ENCODE assay signal across 9 cellular contexts in the genomic region with DNA sequence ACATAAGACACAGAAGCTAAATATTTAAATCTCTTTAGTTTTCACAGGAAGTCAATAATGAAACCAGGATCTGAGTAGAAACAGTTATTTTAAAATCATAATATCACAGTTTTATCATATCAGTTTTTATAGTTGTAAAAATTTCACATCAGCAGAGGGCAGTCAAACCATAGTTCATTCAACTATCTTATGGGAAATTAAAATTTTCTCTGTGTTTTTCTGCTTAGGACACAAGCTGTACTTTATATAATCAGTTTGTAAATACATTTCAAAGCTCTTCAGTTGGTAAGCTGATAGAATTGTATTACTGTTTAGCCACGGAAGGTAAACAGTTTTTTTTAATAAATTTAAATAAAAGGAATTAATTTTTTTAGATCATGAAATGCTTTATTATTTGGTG.
DNase-seq lines count a peak whose midpoint lies in the region; ATAC-seq, FAIRE-seq and TF ChIP-seq lines count a peak whose summit lies in the region.
"Had no signal": no experiment of that assay in that cellular context is flagged by ENCODE, and none has a peak within 500 bp of the region (broad histone marks: within the 10 kb centered on the region; RNA-seq: fewer than 3 reads in every experiment).

No MANE protein-coding gene starts in this region.

- intact Hi-C loops in PC-3 (cut with micrococcal nuclease) (loop anchor here (1.0 to 10.0 kb wide), 6 partner anchors 24 to 1198 kb away; partner anchors contain the start of gene SPRY1), endothelial cell of umbilical vein (cut with micrococcal nuclease) (loop anchor here (1.0 to 10.0 kb wide), 9 partner anchors 269 to 1135 kb away; partner anchors contain the start of gene SPRY1)
- intact Hi-C loops in CD8-positive, alpha-beta T cell (cut with DNase I, micrococcal nuclease) = no loop called here
- intact Hi-C loops in CD4-positive, alpha-beta T cell (cut with DNase I, micrococcal nuclease) = no loop called here

- no peaks in the 10 kb centered on the region for H3K79me2 ChIP-seq in PC-3 (ENCODE audit: low read length)
- no peaks in the 10 kb centered on the region for H3K79me2 ChIP-seq in endothelial cell of umbilical vein (ENCODE audit: control insufficient read depth, insufficient read depth, low read length)
- H3K79me2 ChIP-seq in neural cell (replicated peaks; ENCODE audit: insufficient read depth, low read length) = no peaks in the 10 kb centered on the region

- TF ChIP-seq EP300 in neural cell (conservative IDR thresholded peaks at IDR 0.05; ENCODE audit: poor library complexity, severe bottlenecking) = no peak

- H3K27ac ChIP-seq in PC-3 (ENCODE audit: low read length) (no peak overlapping the region), endothelial cell of umbilical vein (ENCODE audit: insufficient read depth, low read depth, low read length) (peak overlapping the region; percentile 65), neural cell (ENCODE audit: low read length) (no peak overlapping the region)
- H3K27ac ChIP-seq in CD8-positive, alpha-beta T cell (ENCODE audit: low read depth, low read length) = no peak overlapping the region
- H3K27ac ChIP-seq in CD4-positive, alpha-beta T cell (ENCODE audit: low read depth, low read length) = no peak overlapping the region

- H3K4me2 ChIP-seq in PC-3 (ENCODE audit: low read length) = no peak overlapping the region
- H3K4me2 ChIP-seq in endothelial cell of umbilical vein (ENCODE audit: insufficient read depth, low read length) = no peak overlapping the region
- no peak overlapping the region for H3K4me2 ChIP-seq in neural cell (ENCODE audit: low read length)

- H3K4me1 ChIP-seq in PC-3 (ENCODE audit: insufficient read depth, low read length) (peaks cover 7% of the 10 kb centered on the region), endothelial cell of umbilical vein (ENCODE audit: control insufficient read depth, extremely low read depth, insufficient read depth, low read length) (peaks cover 19% of the 10 kb centered on the region)
- H3K4me1 ChIP-seq in CD8-positive, alpha-beta T cell (ENCODE audit: insufficient read depth, low read length) = no peaks in the 10 kb centered on the region

- no peaks in the 10 kb centered on the region for H3K9me3 Mint-ChIP-seq in CD8-positive, alpha-beta T cell
- no peaks in the 10 kb centered on the region for H3K9me3 Mint-ChIP-seq in CD4-positive, alpha-beta T cell
- H3K9me3 Mint-ChIP-seq: activated naive CD4-positive, alpha-beta T cell treated with anti-CD3 and anti-CD28 coated beads, Interleukin-2, amount 50 U/mL, for 24 hours had no signal

- no peak for ATAC-seq in PC-3
- ATAC-seq in CD8-positive, alpha-beta T cell = no peak
- ATAC-seq in CD4-positive, alpha-beta T cell (ENCODE audit: poor library complexity) = no peak

- H3K27me3 ChIP-seq in PC-3 (ENCODE audit: low read length) (no peaks in the 10 kb centered on the region), endothelial cell of umbilical vein (ENCODE audit: control insufficient read depth in 2 of 2, insufficient read depth in 2 of 2, low read length in 2 of 2) (no peaks in the 10 kb centered on the region), neural cell (ENCODE audit: insufficient read depth, low read depth, low read length) (no peaks in the 10 kb centered on the region)
- no peaks in the 10 kb centered on the region for H3K27me3 ChIP-seq in CD8-positive, alpha-beta T cell (ENCODE audit: insufficient read depth, low read length)
- H3K27me3 ChIP-seq in CD4-positive, alpha-beta T cell (ENCODE audit: control insufficient read depth, insufficient read depth, low read length) = no peaks in the 10 kb centered on the region

- H3K4me3 Mint-ChIP-seq in CD8-positive, alpha-beta T cell = no peak overlapping the region
- no peak overlapping the region for H3K4me3 Mint-ChIP-seq in CD4-positive, alpha-beta T cell
- H3K4me3 Mint-ChIP-seq: activated naive CD4-positive, alpha-beta T cell treated with anti-CD3 and anti-CD28 coated beads, Interleukin-2, amount 50 U/mL, for 24 hours had no signal

- H3K27ac Mint-ChIP-seq in CD8-positive, alpha-beta T cell = no peak overlapping the region
- H3K27ac Mint-ChIP-seq in CD4-positive, alpha-beta T cell = no peak overlapping the region
- H3K27ac Mint-ChIP-seq: activated naive CD4-positive, alpha-beta T cell treated with anti-CD3 and anti-CD28 coated beads, Interleukin-2, amount 50 U/mL, for 24 hours had no signal

- POLR2A ChIA-PET in PC-3 (lab: Charles Lee; ENCODE audit: unreplicated experiment) = no interaction called here
- POLR2A ChIA-PET in endothelial cell of umbilical vein (lab: Charles Lee) = no interaction called here
- POLR2A ChIA-PET in CD8-positive, alpha-beta T cell (lab: Charles Lee) = no interaction called here
- POLR2A ChIA-PET in CD4-positive, alpha-beta T cell (lab: Charles Lee) = no interaction called here

- TF ChIP-seq CTCF in PC-3 (conservative IDR thresholded peaks at IDR 0.05; ENCODE audit: low read depth, low read length) (peak; percentile 54), endothelial cell of umbilical vein (IDR thresholded peaks at IDR 0.05; ENCODE audit: extremely low read depth in 1 of 2, insufficient read depth in 1 of 2, low read depth in 1 of 2, low read length in 2 of 2) (no peak), neural cell (IDR thresholded peaks at IDR 0.05; ENCODE audit: poor library complexity, severe bottlenecking) (peak; percentile 64)
- no peak for TF ChIP-seq CTCF in CD8-positive, alpha-beta T cell (IDR thresholded peaks at IDR 0.05)
- TF ChIP-seq CTCF in CD4-positive, alpha-beta T cell (IDR thresholded peaks at IDR 0.05) = no peak

- H4K20me1 ChIP-seq in PC-3 (ENCODE audit: low read length) (no peaks in the 10 kb centered on the region), endothelial cell of umbilical vein (replicated peaks; ENCODE audit: control insufficient read depth, extremely low read depth, insufficient read depth, low read length) (no peaks in the 10 kb centered on the region), neural cell (ENCODE audit: insufficient read depth) (no peaks in the 10 kb centered on the region)

- no peaks in the 10 kb centered on the region for H3F3A ChIP-seq in PC-3 (ENCODE audit: low read length, unreplicated experiment)
- no peaks in the 10 kb centered on the region for H3F3A ChIP-seq in neural cell (ENCODE audit: insufficient read depth, low read length, poor library complexity, severe bottlenecking)

- CTCF ChIA-PET in PC-3 (lab: Charles Lee) (no interaction called here), endothelial cell of umbilical vein (lab: Charles Lee) (interaction anchor here (0.6 to 3.9 kb wide), 36 partner anchors 11 to 1196 kb away, joined by 3 to 49 read pairs (median 4); partner anchors contain the start of gene SPRY1)
- CTCF ChIA-PET in CD8-positive, alpha-beta T cell (lab: Charles Lee) = no interaction called here
- CTCF ChIA-PET in CD4-positive, alpha-beta T cell (lab: Charles Lee) = no interaction called here

- DNase-seq in PC-3 = peak; percentile 37
- DNase-seq in endothelial cell of umbilical vein (ENCODE audit: low read depth, low spot score) = peak; percentile 67
- DNase-seq in NCI-H146 treated with DMSO at 0.1 percent for 48 hours (lab: John Stamatoyannopoulos, UW; ENCODE audit: unreplicated experiment) = no peak
- DNase-seq in NCI-H2107 (lab: John Stamatoyannopoulos, UW) = no peak
- DNase-seq in CD8-positive, alpha-beta T cell = no peak
- no peak for DNase-seq in CD4-positive, alpha-beta T cell

- no peaks in the 10 kb centered on the region for H3K9me3 ChIP-seq in PC-3 (ENCODE audit: low read length)
- H3K9me3 ChIP-seq in endothelial cell of umbilical vein (replicated peaks; ENCODE audit: control insufficient read depth, insufficient read depth, low read length) = no peaks in the 10 kb centered on the region
- no peaks in the 10 kb centered on the region for H3K9me3 ChIP-seq in neural cell (ENCODE audit: low read length)
- H3K9me3 ChIP-seq in CD8-positive, alpha-beta T cell (ENCODE audit: low read length) = no peaks in the 10 kb centered on the region
- no peaks in the 10 kb centered on the region for H3K9me3 ChIP-seq in CD4-positive, alpha-beta T cell (ENCODE audit: control insufficient read depth, low read length)

- H3K36me3 ChIP-seq in PC-3 (ENCODE audit: low read depth, low read length) = no peaks in the 10 kb centered on the region
- H3K36me3 ChIP-seq in endothelial cell of umbilical vein (ENCODE audit: control insufficient read depth in 2 of 2, extremely low read depth in 1 of 2, insufficient read depth in 2 of 2, low read length in 2 of 2) = no peaks in the 10 kb centered on the region
- H3K36me3 ChIP-seq in neural cell (ENCODE audit: insufficient read depth, low read length) = no peaks in the 10 kb centered on the region
- H3K36me3 ChIP-seq in CD8-positive, alpha-beta T cell (ENCODE audit: insufficient read depth, low read length) = no peaks in the 10 kb centered on the region

- BruUV-seq in PC-3 (replicated peaks; lab: Mats Ljungman, UMichigan) = no TSS peak
- BruUV-seq in endothelial cell of umbilical vein (replicated peaks; lab: Mats Ljungman, UMichigan) = no TSS peak

- no peak for TF ChIP-seq POLR2A in endothelial cell of umbilical vein (IDR thresholded peaks at IDR 0.05; ENCODE audit: low read depth, low read length)

- peaks cover 21% of the 10 kb centered on the region for H3K36me3 Mint-ChIP-seq in CD8-positive, alpha-beta T cell
- peaks cover 30% of the 10 kb centered on the region for H3K36me3 Mint-ChIP-seq in CD4-positive, alpha-beta T cell (ENCODE audit: low read depth)

- TF ChIP-seq RAD21 in neural cell (conservative IDR thresholded peaks at IDR 0.05) = peak; percentile 71

- H3K27me3 Mint-ChIP-seq in CD8-positive, alpha-beta T cell (ENCODE audit: low read depth) = no peaks in the 10 kb centered on the region
- no peaks in the 10 kb centered on the region for H3K27me3 Mint-ChIP-seq in CD4-positive, alpha-beta T cell
- H3K27me3 Mint-ChIP-seq: activated naive CD4-positive, alpha-beta T cell treated with anti-CD3 and anti-CD28 coated beads, Interleukin-2, amount 50 U/mL, for 24 hours had no signal

- H3K9me2 ChIP-seq in PC-3 (replicated peaks; ENCODE audit: low read length) (no peaks in the 10 kb centered on the region), neural cell (ENCODE audit: insufficient read depth, low read length) (no peaks in the 10 kb centered on the region)

- H3K4me3 ChIP-seq in PC-3 (ENCODE audit: low read length) = no peak overlapping the region
- H3K4me3 ChIP-seq in endothelial cell of umbilical vein (replicated peaks in 1 of 3; ENCODE audit: insufficient read depth in 1 of 3, low read depth in 1 of 3, low read length in 3 of 3) = no peak overlapping the region
- H3K4me3 ChIP-seq in neural cell (ENCODE audit: low read length) = no peak overlapping the region
- H3K4me3 ChIP-seq in CD8-positive, alpha-beta T cell (ENCODE audit: low read depth, low read length) = no peak overlapping the region

- peaks cover 2% of the 10 kb centered on the region for H3K9me1 ChIP-seq in endothelial cell of umbilical vein (replicated peaks; ENCODE audit: control insufficient read depth, extremely low read depth, insufficient read depth, low read length)

- no peak overlapping the region for H2AFZ ChIP-seq in PC-3 (ENCODE audit: low read length)
- no peak overlapping the region for H2AFZ ChIP-seq in endothelial cell of umbilical vein (ENCODE audit: low read depth, low read length)
- H2AFZ ChIP-seq in neural cell (ENCODE audit: low read depth, low read length) = no peak overlapping the region

- H3K4me1 Mint-ChIP-seq in CD8-positive, alpha-beta T cell (ENCODE audit: low read depth) = no peaks in the 10 kb centered on the region
- no peaks in the 10 kb centered on the region for H3K4me1 Mint-ChIP-seq in CD4-positive, alpha-beta T cell (ENCODE audit: low read depth)
- H3K4me1 Mint-ChIP-seq: activated naive CD4-positive, alpha-beta T cell treated with anti-CD3 and anti-CD28 coated beads, Interleukin-2, amount 50 U/mL, for 24 hours had no signal

- H3K9ac ChIP-seq in PC-3 (ENCODE audit: low read length) (no peak overlapping the region), endothelial cell of umbilical vein (replicated peaks; ENCODE audit: extremely low read depth, insufficient read depth, low read length) (peak overlapping the region; percentile 51), neural cell (ENCODE audit: low read length) (no peak overlapping the region)

- dilution Hi-C loops in endothelial cell of umbilical vein (cut with MboI; ENCODE audit: extremely low pct_ligation_motif_present, low sequenced_read_pairs) = no loop called here

- peak; percentile 66 for FAIRE-seq in G401.6 (lab: Jason Lieb, UNC)
- no peak for FAIRE-seq in endothelial cell of umbilical vein (lab: Jason Lieb, UNC)

Comparison
In these comparisons a context has a peak if more than half of its experiments do, and no peak if none do; other contexts are left out.
1. DNase-seq: peak in PC-3 (single experiment) and endothelial cell of umbilical vein (single experiment); none in NCI-H146 treated with DMSO at 0.1 percent for 48 hours (single experiment), NCI-H2107 (single experiment), CD8-positive, alpha-beta T cell (0 of 7) and CD4-positive, alpha-beta T cell (0 of 10).
2. CTCF ChIP-seq: peak in PC-3 (single experiment) and neural cell (single experiment); none in endothelial cell of umbilical vein (0 of 2), CD8-positive, alpha-beta T cell (single experiment) and CD4-positive, alpha-beta T cell (single experiment).
3. intact Hi-C loops: an anchor here in PC-3 (1.0 to 10.0 kb wide) and endothelial cell of umbilical vein (1.0 to 10.0 kb wide); none called in CD8-positive, alpha-beta T cell and CD4-positive, alpha-beta T cell.